In the genomic region with DNA sequence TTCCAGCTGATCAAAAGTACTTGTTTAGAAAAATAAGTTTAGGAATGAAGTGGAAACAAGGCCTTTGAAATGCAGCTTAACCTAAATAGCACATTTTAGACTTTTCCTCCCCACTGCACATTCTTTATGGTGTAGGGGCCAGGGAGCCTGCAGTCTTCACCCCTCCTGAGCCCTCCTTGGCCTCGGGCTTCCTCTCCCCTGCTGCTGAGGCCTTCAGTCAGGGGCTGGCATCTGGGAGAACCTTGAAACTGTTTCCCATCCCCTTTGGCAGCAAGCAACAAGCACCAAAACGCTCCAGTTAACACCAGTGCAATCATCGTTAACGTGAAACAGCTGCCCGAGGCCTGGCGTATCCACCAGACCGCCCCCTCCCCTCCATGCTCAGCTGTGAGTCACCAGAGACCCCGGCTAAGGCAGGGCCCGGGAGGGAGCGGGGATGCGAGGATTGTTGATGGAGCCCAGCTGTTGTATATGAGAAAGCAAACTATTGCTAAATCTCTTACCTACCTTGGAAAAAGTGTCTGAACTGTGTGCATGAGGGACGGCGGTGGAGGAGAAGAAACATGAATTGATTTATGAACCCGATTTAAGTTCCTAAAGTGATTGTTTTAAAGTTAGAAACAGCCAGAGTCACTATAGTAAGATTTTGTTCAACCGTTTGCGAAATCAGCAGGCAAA, we compare ENCODE assay signal across 8 cellular contexts.
A peak's percentile ranks its signal among the peaks of the same experiment; 100 is the strongest.
DNase-seq lines count a peak whose midpoint lies in the region; ATAC-seq and TF ChIP-seq lines count a peak whose summit lies in the region.

No MANE protein-coding gene starts in this region.

- no peak overlapping the region for H2AFZ ChIP-seq in neuron (ENCODE audit: low read depth, low read length)

- no peak for TF ChIP-seq CTCF in fibroblast of pulmonary artery (IDR thresholded peaks at IDR 0.05; ENCODE audit: low read length, missing control alignments)

- H3K27me3 ChIP-seq in neuron (ENCODE audit: insufficient read depth, low read length) = no peaks in the 10 kb centered on the region

- H3K4me1 ChIP-seq in neuron (ENCODE audit: insufficient read depth, low read length) = peaks cover 58% of the 10 kb centered on the region

- H3K4me3 ChIP-seq in fibroblast of pulmonary artery (replicated peaks; ENCODE audit: low read depth, low read length) (peak overlapping the region; percentile 78), neuron (ENCODE audit: low read length) (peak overlapping the region; percentile 79)

- ATAC-seq in GM19467 (IDR thresholded peaks at IDR 0.05; ENCODE audit: unreplicated experiment) (no peak), GM21423 (IDR thresholded peaks at IDR 0.05; ENCODE audit: unreplicated experiment) (no peak)

- H3K36me3 ChIP-seq in neuron (ENCODE audit: insufficient read depth, low read length) = peaks cover 19% of the 10 kb centered on the region

- no peaks in the 10 kb centered on the region for H3K9me3 ChIP-seq in neuron (ENCODE audit: low read length)

- DNase-seq in ELR (ENCODE audit: low read depth) = peak; percentile 55
- DNase-seq in NCI-H1694 treated with DMSO at 0.1 percent for 48 hours (lab: John Stamatoyannopoulos, UW) = peak; percentile 97
- DNase-seq in activated T-cell treated with anti-CD3 and anti-CD28 coated beads, Interleukin-2, amount 50 U/mL, for 48 hours = peak; percentile 58
- peak; percentile 93 for DNase-seq in fibroblast of pulmonary artery (ENCODE audit: low read depth)
- DNase-seq in NCI-H128 (lab: John Stamatoyannopoulos, UW; ENCODE audit: unreplicated experiment) = no peak
